Comparison of ENCODE assay signal across 11 cellular contexts in genomic region chr1:24927886-24928630, GRCh38. TPM values are rescaled to one million over a fixed set of nuclear protein-coding genes. Genes with fewer than 3 reads are reported as not detected.
A peak's percentile ranks its signal among the peaks of the same experiment; 100 is the strongest.
DNase-seq lines count a peak whose midpoint lies in the region; ATAC-seq, FAIRE-seq and TF ChIP-seq lines count a peak whose summit lies in the region.
"Had no signal": no experiment of that assay in that cellular context is flagged by ENCODE, and none has a peak within 500 bp of the region (broad histone marks: within the 10 kb centered on the region; RNA-seq: fewer than 3 reads in every experiment).

No MANE protein-coding gene starts in this region.

- peaks cover 86% of the 10 kb centered on the region for H3K36me3 Mint-ChIP-seq in activated T-helper 17 cell treated with anti-CD3 and anti-CD28 coated beads, Interleukin-2, amount 50 U/mL, for 72 hours (ENCODE audit: low read depth)
- no peaks in the 10 kb centered on the region for H3K36me3 Mint-ChIP-seq in glutamatergic neuron (ENCODE audit: unreplicated experiment)

- FAIRE-seq in GM19239 (lab: Jason Lieb, UNC) (peak; percentile 95), HepG2 (lab: Jason Lieb, UNC) (no peak)

- no peak for TF ChIP-seq RAD21 in HepG2 (CRISPR knock-in tag; IDR thresholded peaks at IDR 0.05)

- TF ChIP-seq CTCF in AG09309 (IDR thresholded peaks at IDR 0.05; ENCODE audit: control insufficient read depth, insufficient read depth, low read depth, low read length, missing control alignments) (no peak), HepG2 (CRISPR knock-in tag; IDR thresholded peaks at IDR 0.05) (no peak), omental fat pad (IDR thresholded peaks at IDR 0.05) (no peak), glutamatergic neuron (IDR thresholded peaks at IDR 0.05; ENCODE audit: partially characterized antibody, unreplicated experiment) (no peak)

- in situ Hi-C loops in HepG2 (cut with HindIII; ENCODE audit: extremely low pct_ligation_motif_present, low pct_unique_long_range_greater_than_20kb), result no loop called here

- no peak overlapping the region for H3K4me2 ChIP-seq in HepG2 (ENCODE audit: low read depth, low read length)

- POLR2A ChIA-PET in HepG2 (lab: Yijun Ruan, JAX), result no interaction called here

- H3K27ac Mint-ChIP-seq in activated T-helper 17 cell treated with anti-CD3 and anti-CD28 coated beads, Interleukin-2, amount 50 U/mL, for 72 hours, result peak overlapping the region; percentile 94
- no peak overlapping the region for H3K27ac Mint-ChIP-seq in glutamatergic neuron (ENCODE audit: unreplicated experiment)

- H3K27me3 Mint-ChIP-seq in activated T-helper 17 cell treated with anti-CD3 and anti-CD28 coated beads, Interleukin-2, amount 50 U/mL, for 72 hours, result no peaks in the 10 kb centered on the region
- H3K27me3 Mint-ChIP-seq in glutamatergic neuron (ENCODE audit: unreplicated experiment), result peaks cover 23% of the 10 kb centered on the region

- no peaks in the 10 kb centered on the region for H3K79me2 ChIP-seq in HepG2 (ENCODE audit: insufficient read depth, low read length)

- DNase-seq in AG09309 (ENCODE audit: low read depth) (no peak), GM19239 (ENCODE audit: insufficient read length, low spot score) (no peak), HepG2 (ENCODE audit: low spot score) (no peak), omental fat pad (ENCODE audit: low spot score) (no peak), Ammon's horn (ENCODE audit: low spot score) (no peak), SJCRH30 (no peak), glutamatergic neuron (no peak)
- DNase-seq: cerebellar nuclear complex, GF-D8 had no signal

- BruUV-seq in HepG2 (replicated peaks; lab: Mats Ljungman, UMichigan), result no TSS peak

- no peak for TF ChIP-seq POLR2A in HepG2 (IDR thresholded peaks at IDR 0.05; ENCODE audit: insufficient read depth in 1 of 2, low read depth in 2 of 2, low read length in 2 of 2)

- peaks cover 13% of the 10 kb centered on the region for H3K4me1 ChIP-seq in HepG2 (ENCODE audit: insufficient read depth, low read length)
- H3K4me1 ChIP-seq in SJCRH30, result no peaks in the 10 kb centered on the region

- H3K27me3 ChIP-seq in HepG2 (ENCODE audit: control insufficient read depth in 1 of 2, insufficient read depth in 2 of 2, low read length in 2 of 2), result peaks cover 29 to 83% of the 10 kb centered on the region in 2 experiments
- H3K27me3 ChIP-seq in SJCRH30, result peaks cover 20% of the 10 kb centered on the region

- H3K4me1 Mint-ChIP-seq in activated T-helper 17 cell treated with anti-CD3 and anti-CD28 coated beads, Interleukin-2, amount 50 U/mL, for 72 hours, result peaks cover 22% of the 10 kb centered on the region
- H3K4me1 Mint-ChIP-seq in glutamatergic neuron (ENCODE audit: low read depth, unreplicated experiment), result no peaks in the 10 kb centered on the region

- no peak overlapping the region for H3K9ac ChIP-seq in HepG2 (ENCODE audit: insufficient read depth, low read depth, low read length)

- H3K9me3 ChIP-seq in HepG2 (ENCODE audit: low read length) (no peaks in the 10 kb centered on the region), SJCRH30 (replicated peaks) (no peaks in the 10 kb centered on the region)

- H3K27ac ChIP-seq in HepG2 (ENCODE audit: extremely low read length, insufficient read depth, low read length) (no peak overlapping the region), SJCRH30 (no peak overlapping the region)

- H4K20me1 ChIP-seq in HepG2 (ENCODE audit: insufficient read depth, low read length), result no peaks in the 10 kb centered on the region

- H3K9me3 Mint-ChIP-seq in activated T-helper 17 cell treated with anti-CD3 and anti-CD28 coated beads, Interleukin-2, amount 50 U/mL, for 72 hours, result no peaks in the 10 kb centered on the region
- peaks cover 7% of the 10 kb centered on the region for H3K9me3 Mint-ChIP-seq in glutamatergic neuron (ENCODE audit: unreplicated experiment)

- H2AFZ ChIP-seq in HepG2 (ENCODE audit: low read length), result no peak overlapping the region

- intact Hi-C loops in HepG2 (cut with micrococcal nuclease; ENCODE audit: unreplicated experiment), result no loop called here

- H3K36me3 ChIP-seq in HepG2 (replicated peaks in 1 of 2; ENCODE audit: control insufficient read depth in 1 of 2, insufficient read depth in 2 of 2, low read length in 2 of 2) (no peaks in the 10 kb centered on the region), SJCRH30 (no peaks in the 10 kb centered on the region)

- ATAC-seq in activated T-helper 17 cell treated with anti-CD3 and anti-CD28 coated beads, Interleukin-2, amount 50 U/mL, for 72 hours (replicated peaks), result no peak
- ATAC-seq in HepG2 (no peak), omental fat pad (ENCODE audit: low FRiP score) (no peak)

- TF ChIP-seq EP300 in HepG2 (IDR thresholded peaks at IDR 0.05; ENCODE audit: low read depth in 2 of 2, low read length in 2 of 2) (no peak), HepG2 (CRISPR knock-in tag; IDR thresholded peaks at IDR 0.05; ENCODE audit: borderline replicate concordance) (no peak)

- CTCF ChIA-PET in HepG2 (lab: Yijun Ruan, JAX; ENCODE audit: low intra/inter-chr PET ratio, low total read pairs), result no interaction called here

- H3K4me3 Mint-ChIP-seq in activated T-helper 17 cell treated with anti-CD3 and anti-CD28 coated beads, Interleukin-2, amount 50 U/mL, for 72 hours, result peak overlapping the region; percentile 92
- no peak overlapping the region for H3K4me3 Mint-ChIP-seq in glutamatergic neuron (ENCODE audit: unreplicated experiment)

- WGBS in HepG2 (ENCODE audit: low lambda C conversion rate), result 48% methylated on average over 14 of the region's 14 CpGs

- H3K4me3 ChIP-seq in AG09309 (ENCODE audit: control insufficient read depth, low read depth, low read length) (peak overlapping the region; percentile 79), HepG2 (replicated peaks in 1 of 3; ENCODE audit: insufficient read depth in 1 of 3, low read depth in 2 of 3, low read length in 3 of 3) (no peak overlapping the region), SJCRH30 (no peak overlapping the region)

TF ChIP-seq in HepG2, 621 proteins besides CTCF, POLR2A, EP300 and RAD21:
- TF ChIP-seq ZNF253 (CRISPR knock-in tag; IDR thresholded peaks at IDR 0.05; ENCODE audit: borderline replicate concordance), result no peak
- peak; percentile 88; the same call in 1 of the 2 replicates for TF ChIP-seq SCMH1 (CRISPR knock-in tag; IDR thresholded peaks at IDR 0.05; ENCODE audit: borderline replicate concordance)
- TF ChIP-seq CBX2 (IDR thresholded peaks at IDR 0.05; ENCODE audit: low read depth, low read length), result peak; percentile 99
- peak; percentile 73; the same call in 1 of the 2 replicates for TF ChIP-seq CBX2 (CRISPR knock-in tag; IDR thresholded peaks at IDR 0.05; ENCODE audit: low read depth)
- TF ChIP-seq ZFP36 (IDR thresholded peaks at IDR 0.05; ENCODE audit: borderline replicate concordance, low read depth, low read length, partially characterized antibody), result peak; percentile 95
- peak; percentile 99 for TF ChIP-seq RNF2 (conservative IDR thresholded peaks at IDR 0.05; ENCODE audit: low read depth)
- TF ChIP-seq ZNF121 (CRISPR knock-in tag; IDR thresholded peaks at IDR 0.05), result no peak
- TF ChIP-seq SOX13 (IDR thresholded peaks at IDR 0.05), result peak; percentile 67; the same call in 1 of the 2 replicates
- TF ChIP-seq SOX13 (CRISPR knock-in tag; conservative IDR thresholded peaks at IDR 0.05 in 1 of 2, IDR thresholded peaks at IDR 0.05 in 1 of 2), result no peak

RNA-seq across cellular contexts. Expression of gene RUNX3, which starts 2.0 kb away (rescaled TPM):
- total RNA-seq in activated T-helper 17 cell treated with anti-CD3 and anti-CD28 coated beads, Interleukin-2, amount 50 U/mL, for 72 hours, result 100 to 1,000 TPM; 116 to 145 TPM
- 0.04 TPM in 1 of 2 replicates, not detected in the other for total RNA-seq in HepG2 (2016; rRNA removed; fragmentation: Illumina TruSeq; extraction: Trizol)
- total RNA-seq in HepG2 (2016; cell fraction: cytosol; rRNA removed; fragmentation: Illumina TruSeq; extraction: Trizol; ENCODE audit: low read depth), result not detected in 2 replicates
- total RNA-seq in HepG2 (2016; cell fraction: insoluble cytoplasmic fraction; rRNA removed; fragmentation: Illumina TruSeq; extraction: Trizol), result 0.04 and 0.06 TPM in 2 replicates
- total RNA-seq in HepG2 (2016; cell fraction: membrane; rRNA removed; fragmentation: Illumina TruSeq; extraction: Trizol), result 0.07 TPM in 1 of 2 replicates, not detected in the other
- not detected in 2 replicates for total RNA-seq in HepG2 (2016; cell fraction: nucleus; rRNA removed; fragmentation: Illumina TruSeq; extraction: Trizol)
- 0.17 and 0.22 TPM in 2 replicates for polyA plus RNA-seq in HepG2 (2011; rRNA removed)
- polyA plus RNA-seq in HepG2 (2011; cell fraction: cytosol; rRNA removed), result 0.12 and 0.21 TPM in 2 replicates
- 0.26 and 0.35 TPM in 2 replicates for polyA plus RNA-seq in HepG2 (2011; cell fraction: nucleus; rRNA removed)
- 0.67 and 0.68 TPM in 2 replicates for polyA plus RNA-seq in HepG2 (2012)
- polyA plus RNA-seq in HepG2 (2016; cell fraction: cytosol; fragmentation: Illumina TruSeq; extraction: Trizol; ENCODE audit: low read depth), result 0.07 TPM in 1 of 2 replicates, not detected in the other
- 0.05 and 0.15 TPM in 2 replicates for polyA plus RNA-seq in HepG2 (2016; cell fraction: insoluble cytoplasmic fraction; fragmentation: Illumina TruSeq; extraction: Trizol; ENCODE audit: low read depth)
- 0.09 and 0.14 TPM in 2 replicates for polyA plus RNA-seq in HepG2 (2016; cell fraction: membrane; fragmentation: Illumina TruSeq; extraction: Trizol; ENCODE audit: low read depth)
- 0.19 TPM in 1 of 2 replicates, not detected in the other for polyA plus RNA-seq in HepG2 (2016; cell fraction: nucleus; fragmentation: Illumina TruSeq; extraction: Trizol; ENCODE audit: insufficient read depth, low read depth)
- 0.74 TPM in 1 of 2 replicates, not detected in the other for polyA minus RNA-seq in HepG2 (2011; rRNA and poly(A)+ RNA removed; ENCODE audit: low replicate concordance)
- polyA minus RNA-seq in HepG2 (2011; cell fraction: cytosol; rRNA and poly(A)+ RNA removed), result 0.18 and 0.89 TPM in 2 replicates
- 0.12 TPM in 1 of 2 replicates, not detected in the other for polyA minus RNA-seq in HepG2 (2011; cell fraction: nucleus; rRNA and poly(A)+ RNA removed)
- 1 to 10 TPM; 1.6 to 6.7 (median 3.8) TPM for total RNA-seq in omental fat pad
- total RNA-seq in SJCRH30 (2014; rRNA removed; shearing (Covaris generic)), result 0.02 TPM in 1 of 2 replicates, not detected in the other
- total RNA-seq in glutamatergic neuron (ENCODE audit: unreplicated experiment), result 0.15 TPM
- total RNA-seq: lung microvascular endothelial cell had no signal

Comparison
In these comparisons a context has a peak if more than half of its experiments do, and no peak if none do; other contexts are left out.
1. RNA of gene RUNX3, which starts 2.0 kb away (total RNA-seq): 116 to 145 TPM in activated T-helper 17 cell treated with anti-CD3 and anti-CD28 coated beads, Interleukin-2, amount 50 U/mL, for 72 hours; 1.6 to 6.7 TPM in omental fat pad, 0.15 TPM in glutamatergic neuron (single experiment), 0.04 to 0.07 TPM in HepG2 and 0.02 TPM in SJCRH30; every median in the first group is over 10 times any median in the second.